Comparison of ENCODE assay signal across 9 cellular contexts in genomic region chr11:11391796-11392195, GRCh38. TPM values are rescaled to one million over a fixed set of nuclear protein-coding genes. Genes with fewer than 3 reads are reported as not detected.
DNase-seq lines count a peak whose midpoint lies in the region; ATAC-seq and FAIRE-seq lines count a peak whose summit lies in the region.
"Had no signal": no experiment of that assay in that cellular context is flagged by ENCODE, and none has a peak within 500 bp of the region (broad histone marks: within the 10 kb centered on the region; RNA-seq: fewer than 3 reads in every experiment).

No MANE protein-coding gene starts in this region.

- peak overlapping the region; percentile 30 for H3K27ac ChIP-seq in SJSA1
- peak overlapping the region; percentile 51 to 58 for H3K27ac ChIP-seq in small intestine (ENCODE audit: low read depth in 1 of 2, low read length in 1 of 2)

- FAIRE-seq in small intestine (lab: Jason Lieb, UNC), result peak; percentile 5

- ATAC-seq in GM19463 (IDR thresholded peaks at IDR 0.05; ENCODE audit: unreplicated experiment), result peak; percentile 57
- no peak for ATAC-seq in HG02610 (IDR thresholded peaks at IDR 0.05; ENCODE audit: unreplicated experiment)

- H3K4me1 ChIP-seq in SJSA1 (replicated peaks) (peaks cover 19% of the 10 kb centered on the region), small intestine (ENCODE audit: control insufficient read depth in 2 of 2, insufficient read depth in 1 of 2, low read depth in 1 of 2, low read length in 1 of 2) (peaks cover 1 to 2% of the 10 kb centered on the region in 2 donors)

- H3K9me3 ChIP-seq in SJSA1 (replicated peaks) (no peaks in the 10 kb centered on the region), small intestine (ENCODE audit: control insufficient read depth, low read depth) (no peaks in the 10 kb centered on the region)
- H3K9me3 ChIP-seq: heart right ventricle had no signal

- no peaks in the 10 kb centered on the region for H3K27me3 ChIP-seq in SJSA1 (replicated peaks)
- no peaks in the 10 kb centered on the region for H3K27me3 ChIP-seq in small intestine (ENCODE audit: control insufficient read depth in 2 of 2, insufficient read depth in 2 of 2, low read length in 2 of 2)
- H3K27me3 ChIP-seq: heart right ventricle had no signal

- H3K36me3 ChIP-seq in SJSA1 (no peaks in the 10 kb centered on the region), small intestine (ENCODE audit: control insufficient read depth in 2 of 2, insufficient read depth in 2 of 2, low read length in 2 of 2) (no peaks in the 10 kb centered on the region)
- H3K36me3 ChIP-seq: heart right ventricle had no signal

- no peak overlapping the region for H3K4me3 ChIP-seq in SJSA1
- no peak overlapping the region for H3K4me3 ChIP-seq in small intestine (ENCODE audit: low read depth in 1 of 2, low read length in 2 of 2)
- H3K4me3 ChIP-seq: heart right ventricle had no signal

- WGBS in small intestine, 3 donors, result 14 to 48% (median 37%) methylated on average over 8 of the region's 8 CpGs

- DNase-seq in SJSA1 (ENCODE audit: low read depth in 1 of 2, low spot score in 2 of 2), result peak; percentile 60 to 69
- DNase-seq in fibroblast of the conjunctiva (ENCODE audit: low read depth), result peak; percentile 78
- peak; percentile 96 for DNase-seq in small intestine
- DNase-seq in OCI-M1 (lab: John Stamatoyannopoulos, UW), result no peak
- no peak for DNase-seq in OCI-M2 (lab: John Stamatoyannopoulos, UW; ENCODE audit: unreplicated experiment)
- no peak for DNase-seq in DMS79 treated with DMSO at 0.1 percent for 48 hours (lab: John Stamatoyannopoulos, UW)
- DNase-seq: heart right ventricle had no signal

RNA-seq across cellular contexts. Expression of gene CSNK2A3, which starts 38.7 kb away (rescaled TPM):
- 0.53 and 2.3 TPM in 2 replicates for total RNA-seq in SJSA1 (2014; rRNA removed; shearing (Covaris generic))
- polyA plus RNA-seq in small intestine, result 1 to 10 TPM in 1 of 3 donors, under 1 TPM in 2; 0.51 to 1.4 (median 0.67) TPM

Comparison
In these comparisons a context has a peak if more than half of its experiments do, and no peak if none do; other contexts are left out.
1. DNase-seq: peak in SJSA1 (2 of 2), fibroblast of the conjunctiva (single experiment) and small intestine (single experiment); none in OCI-M1 (single experiment), OCI-M2 (single experiment) and DMS79 treated with DMSO at 0.1 percent for 48 hours (single experiment).